11 cellular contexts compared by ENCODE assay signal in the genomic region with DNA sequence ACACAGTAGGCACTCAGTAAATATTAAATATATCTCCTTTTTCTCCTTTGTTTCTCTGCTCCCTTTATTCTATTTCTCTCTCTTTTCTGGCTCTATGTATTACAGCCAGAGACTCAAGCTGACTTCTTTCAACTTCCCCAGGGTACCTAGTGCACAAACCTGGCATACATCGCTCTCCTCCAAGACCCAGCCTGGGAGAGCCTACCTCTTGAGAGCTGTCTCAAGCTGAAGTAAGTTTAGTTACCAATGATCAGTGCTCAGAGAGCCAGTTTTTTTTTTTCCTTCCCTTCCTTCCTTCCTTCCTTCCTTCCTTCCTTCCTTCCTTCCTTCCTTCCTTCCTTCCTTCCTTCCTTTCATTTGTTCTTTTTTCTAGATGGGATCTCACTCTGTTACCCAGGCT. TPM values are rescaled to one million over a fixed set of nuclear protein-coding genes. Genes with fewer than 3 reads are reported as not detected.
"Had no signal": no experiment of that assay in that cellular context is flagged by ENCODE, and none has a peak within 500 bp of the region (broad histone marks: within the 10 kb centered on the region; RNA-seq: fewer than 3 reads in every experiment).

No MANE protein-coding gene starts in this region.

- DNase-seq: H9, HCEC 1CT, HFFc6, IMR-90, KG1 had no signal

- H2AFZ ChIP-seq: GM23338 had no signal

- H3K9me3 Mint-ChIP-seq: GM23338, H9, HFFc6 had no signal

- H3K4me3 Mint-ChIP-seq: GM23338, H9, HFFc6 had no signal

- H3K27ac Mint-ChIP-seq: GM23338, H9, HFFc6 had no signal

- H3K4me2 ChIP-seq: GM23338 had no signal

- H3K4me3 ChIP-seq: GM23338, K562 had no signal

- FAIRE-seq: H1, H54, HTR-8/SVneo, K562 had no signal

RNA-seq across cellular contexts. Expression of a gene that starts 43.9 kb away (rescaled TPM):
- total RNA-seq: GM23338, H1, H9, HFFc6, HT-29, IMR-90, K562 had no signal
- polyA plus RNA-seq: GM23338, IMR-90 had no signal
